Comparison of ENCODE assay signal across 1 cellular context in genomic region chr9:123343428-123344272, GRCh38.
TF ChIP-seq lines count a peak whose summit lies in the region.

No MANE protein-coding gene starts in this region.

TF ChIP-seq in K562, 482 proteins besides CTCF, POLR2A, EP300 and RAD21 (continued from another document and continues in another):
- no peak for TF ChIP-seq RREB1 (CRISPR knock-in tag; IDR thresholded peaks at IDR 0.05)
- TF ChIP-seq PHF21A (IDR thresholded peaks at IDR 0.05; ENCODE audit: borderline replicate concordance, low read depth): no peak
- TF ChIP-seq ZNF165 (CRISPR knock-in tag; IDR thresholded peaks at IDR 0.05; ENCODE audit: borderline replicate concordance): no peak
- TF ChIP-seq RFX5 (IDR thresholded peaks at IDR 0.05; ENCODE audit: low read depth, low read length): no peak
- TF ChIP-seq CHD7 (IDR thresholded peaks at IDR 0.05; ENCODE audit: low read depth, low read length): no peak
- no peak for TF ChIP-seq SRSF9 (IDR thresholded peaks at IDR 0.05; ENCODE audit: borderline replicate concordance, low read depth, low read length)
- no peak for TF ChIP-seq ZNF24 (IDR thresholded peaks at IDR 0.05)
- TF ChIP-seq SPI1 (IDR thresholded peaks at IDR 0.05; ENCODE audit: borderline replicate concordance, low read depth, low read length): peak; percentile 80
- TF ChIP-seq GTF2F1 (IDR thresholded peaks at IDR 0.05; ENCODE audit: low read depth, low read length): no peak
- no peak for TF ChIP-seq ZNF277 (CRISPR knock-in tag; IDR thresholded peaks at IDR 0.05; ENCODE audit: borderline replicate concordance)
- no peak for TF ChIP-seq ATF4 (CRISPR knock-in tag; IDR thresholded peaks at IDR 0.05)
- no peak for TF ChIP-seq RHOXF2B (CRISPR knock-in tag; conservative IDR thresholded peaks at IDR 0.05)
- no peak for TF ChIP-seq STAT6 (CRISPR knock-in tag; IDR thresholded peaks at IDR 0.05)
- no peak for TF ChIP-seq SMARCA5 (IDR thresholded peaks at IDR 0.05)
- no peak for TF ChIP-seq NCOA4 (IDR thresholded peaks at IDR 0.05; ENCODE audit: partially characterized antibody)
- no peak for TF ChIP-seq RFX1 (IDR thresholded peaks at IDR 0.05)
- TF ChIP-seq MEF2D (tag; conservative IDR thresholded peaks at IDR 0.05; ENCODE audit: low read depth): no peak
- 0 out of 2 replicates have a peak, but pooled peaks have one; percentile 29 for TF ChIP-seq KLF1 (tag; IDR thresholded peaks at IDR 0.05)
- TF ChIP-seq ZNF311 (CRISPR knock-in tag; IDR thresholded peaks at IDR 0.05): no peak
- TF ChIP-seq XRCC4 (IDR thresholded peaks at IDR 0.05; ENCODE audit: extremely low read depth, insufficient read depth, insufficient read length): no peak
- TF ChIP-seq TAF7 (tag; IDR thresholded peaks at IDR 0.05): peak; percentile 65; the same call in 1 of the 2 replicates
- no peak for TF ChIP-seq ZKSCAN3 (CRISPR knock-in tag; IDR thresholded peaks at IDR 0.05)
- TF ChIP-seq KHSRP (IDR thresholded peaks at IDR 0.05): no peak
- TF ChIP-seq E2F4 (CRISPR knock-in tag; IDR thresholded peaks at IDR 0.05; ENCODE audit: low read depth): no peak
- no peak for TF ChIP-seq THRA (IDR thresholded peaks at IDR 0.05)
- peak; percentile 15; the same call in 1 of the 2 replicates for TF ChIP-seq EHMT2 (IDR thresholded peaks at IDR 0.05)
- TF ChIP-seq EGR1 (conservative IDR thresholded peaks at IDR 0.05): peak; percentile 95
- no peak for TF ChIP-seq GTF2B (IDR thresholded peaks at IDR 0.05; ENCODE audit: extremely low read depth, insufficient read length)
